In the genomic region with DNA sequence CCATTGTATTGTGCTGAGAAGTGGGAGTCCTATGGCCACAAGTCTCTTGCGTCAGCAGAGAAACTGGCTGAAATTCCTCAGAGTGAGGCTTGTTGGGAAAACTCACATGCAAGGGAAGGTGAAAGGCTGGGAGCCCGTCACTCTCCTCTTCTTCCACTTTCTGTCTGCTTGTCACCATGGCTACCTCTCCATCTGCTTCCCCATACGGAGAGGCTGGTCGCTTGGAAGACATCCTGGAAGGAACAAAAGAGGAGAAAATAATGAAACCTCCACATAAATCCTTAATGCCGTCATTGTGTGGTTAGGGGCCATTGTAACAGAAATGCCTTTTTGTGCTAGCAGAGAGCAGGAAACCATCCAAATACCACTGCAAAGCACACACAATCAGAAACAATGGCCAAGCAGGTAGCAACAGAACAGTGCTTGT, we compare ENCODE assay signal across 12 cellular contexts. TPM values are rescaled to one million over a fixed set of nuclear protein-coding genes. Genes with fewer than 3 reads are reported as not detected.
A peak's percentile ranks its signal among the peaks of the same experiment; 100 is the strongest.
DNase-seq lines count a peak whose midpoint lies in the region; ATAC-seq, FAIRE-seq and TF ChIP-seq lines count a peak whose summit lies in the region.
"Had no signal": no experiment of that assay in that cellular context is flagged by ENCODE, and none has a peak within 500 bp of the region (broad histone marks: within the 10 kb centered on the region; RNA-seq: fewer than 3 reads in every experiment).

No MANE protein-coding gene starts in this region.

- peak overlapping the region; percentile 73 for H3K4me2 ChIP-seq in astrocyte (ENCODE audit: low read length)

- no peak for TF ChIP-seq CTCF in astrocyte (IDR thresholded peaks at IDR 0.05; ENCODE audit: insufficient read depth, low read depth, low read length)
- no peak for TF ChIP-seq CTCF in pancreas (IDR thresholded peaks at IDR 0.05)
- no peak for TF ChIP-seq CTCF in tibial artery (IDR thresholded peaks at IDR 0.05)
- no peak for TF ChIP-seq CTCF in upper lobe of right lung (IDR thresholded peaks at IDR 0.05)

- ATAC-seq in pancreas (no peak), upper lobe of right lung (no peak)

- peak overlapping the region; percentile 38 for H3K9ac ChIP-seq in astrocyte (ENCODE audit: low read length)

- H3K4me3 Mint-ChIP-seq in astrocyte (ENCODE audit: unreplicated experiment): peak overlapping the region; percentile 43

- peak overlapping the region; percentile 48 for H2AFZ ChIP-seq in astrocyte (ENCODE audit: low read depth, low read length)

- H3K79me2 ChIP-seq in astrocyte (ENCODE audit: insufficient read depth, low read length): no peaks in the 10 kb centered on the region

- H3K27me3 ChIP-seq in astrocyte (ENCODE audit: insufficient read depth, low read length) (no peaks in the 10 kb centered on the region), pancreas (no peaks in the 10 kb centered on the region), tibial artery (no peaks in the 10 kb centered on the region), upper lobe of right lung (no peaks in the 10 kb centered on the region)
- H3K27me3 ChIP-seq: SJSA1 had no signal

- peak overlapping the region; percentile 24 for H3K4me3 ChIP-seq in astrocyte (ENCODE audit: insufficient read depth, low read depth, low read length)
- H3K4me3 ChIP-seq in pancreas: no peak overlapping the region
- no peak overlapping the region for H3K4me3 ChIP-seq in tibial artery
- no peak overlapping the region for H3K4me3 ChIP-seq in upper lobe of right lung
- H3K4me3 ChIP-seq: SJSA1 had no signal

- DNase-seq in Daoy (ENCODE audit: low read depth) (peak; percentile 10), NCI-H2029 treated with DMSO at 0.1 percent for 48 hours (lab: John Stamatoyannopoulos, UW) (peak; percentile 76), astrocyte (ENCODE audit: low read depth) (peak; percentile 89), inferior parietal cortex (ENCODE audit: extremely low spot score) (peak; percentile 29), pancreas (no peak), kidney glomerular epithelial cell (lab: John Stamatoyannopoulos, UW) (no peak), tibial artery (no peak), upper lobe of right lung (no peak)
- DNase-seq: activated CD4-positive, CD25-positive, alpha-beta regulatory T cell; NCI-H1048 had no signal

- H3K27me3 Mint-ChIP-seq in astrocyte (ENCODE audit: low read depth, unreplicated experiment): no peaks in the 10 kb centered on the region

- no peaks in the 10 kb centered on the region for H3K9me3 ChIP-seq in astrocyte (ENCODE audit: insufficient read depth, low read depth, low read length)
- H3K9me3 ChIP-seq in pancreas: no peaks in the 10 kb centered on the region
- H3K9me3 ChIP-seq in tibial artery: no peaks in the 10 kb centered on the region
- H3K9me3 ChIP-seq in upper lobe of right lung: no peaks in the 10 kb centered on the region
- H3K9me3 ChIP-seq: SJSA1 had no signal

- H3K4me1 Mint-ChIP-seq in astrocyte (ENCODE audit: low read depth, unreplicated experiment): peaks cover 26% of the 10 kb centered on the region

- no peak for FAIRE-seq in astrocyte (lab: Jason Lieb, UNC)
- no peak for FAIRE-seq in pancreas (lab: Jason Lieb, UNC)

- 62 to 72% methylated on average over 5 of the region's 5 CpGs for WGBS in pancreas, 2 donors

- H3K27ac Mint-ChIP-seq in astrocyte (ENCODE audit: unreplicated experiment): peak overlapping the region; percentile 99
- H3K27ac Mint-ChIP-seq: activated T-helper 2 cell treated with anti-CD3 and anti-CD28 coated beads, Interferon-gamma antibody, Interleukin-2, Interleukin-4, amounts not matched to agents 10 μg/mL and 5 μg/mL and 100 μg/mL, durations not matched to agents 14 hours and 24 hours and 36 hours had no signal

- no peaks in the 10 kb centered on the region for H3K9me3 Mint-ChIP-seq in astrocyte (ENCODE audit: unreplicated experiment)
- H3K9me3 Mint-ChIP-seq: activated T-helper 2 cell treated with anti-CD3 and anti-CD28 coated beads, Interferon-gamma antibody, Interleukin-2, Interleukin-4, amounts not matched to agents 10 μg/mL and 5 μg/mL and 100 μg/mL, durations not matched to agents 14 hours and 24 hours and 36 hours had no signal

- H3K4me1 ChIP-seq in astrocyte (ENCODE audit: insufficient read depth, low read length): peaks cover 7% of the 10 kb centered on the region
- H3K4me1 ChIP-seq in pancreas: no peaks in the 10 kb centered on the region
- H3K4me1 ChIP-seq in tibial artery: no peaks in the 10 kb centered on the region
- H3K4me1 ChIP-seq in upper lobe of right lung: no peaks in the 10 kb centered on the region
- H3K4me1 ChIP-seq: SJSA1 had no signal

- H3K36me3 Mint-ChIP-seq in astrocyte (ENCODE audit: low read depth, unreplicated experiment): peaks cover 6% of the 10 kb centered on the region

- H3K27ac ChIP-seq in astrocyte (ENCODE audit: low read depth, low read length): peak overlapping the region; percentile 76
- H3K27ac ChIP-seq in pancreas: no peak overlapping the region
- H3K27ac ChIP-seq in tibial artery: no peak overlapping the region
- H3K27ac ChIP-seq in upper lobe of right lung: no peak overlapping the region
- H3K27ac ChIP-seq: SJSA1 had no signal

- no peaks in the 10 kb centered on the region for H4K20me1 ChIP-seq in astrocyte (ENCODE audit: insufficient read depth, low read length)

- no peaks in the 10 kb centered on the region for H3K36me3 ChIP-seq in astrocyte (ENCODE audit: insufficient read depth, low read length)
- H3K36me3 ChIP-seq in pancreas: no peaks in the 10 kb centered on the region
- H3K36me3 ChIP-seq in tibial artery: peaks cover 14 to 25% (median 20%) of the 10 kb centered on the region in 3 donors
- H3K36me3 ChIP-seq in upper lobe of right lung: no peaks in the 10 kb centered on the region
- H3K36me3 ChIP-seq: SJSA1 had no signal

- intact Hi-C loops in pancreas (cut with DNase I): no loop called here
- intact Hi-C loops in tibial artery (cut with DNase I; ENCODE audit: low total_unique reads): no loop called here
- intact Hi-C loops in upper lobe of right lung (cut with DNase I): no loop called here

RNA-seq across cellular contexts. Expression of a gene that starts 53.7 kb away (rescaled TPM):
- total RNA-seq in Daoy (2014; rRNA removed; shearing (Covaris generic)): 1.0 and 2.0 TPM in 2 replicates
- total RNA-seq in astrocyte (13.7 and 14.1 TPM in 2 replicates), pancreas (1 to 10 TPM in 5 of 6 donors, under 1 TPM in 1; 0.47 to 2.5 (median 1.6) TPM), upper lobe of right lung (20.1 TPM)
- polyA plus RNA-seq in pancreas: 1 to 10 TPM in 1 of 2 donors, under 1 TPM in 1; 0.76 to 2.0 TPM

Comparison
In these comparisons a context has a peak if more than half of its experiments do, and no peak if none do; other contexts are left out.
1. DNase-seq: peak in Daoy (single experiment), NCI-H2029 treated with DMSO at 0.1 percent for 48 hours (single experiment), astrocyte (single experiment) and inferior parietal cortex (single experiment); none in pancreas (0 of 6), kidney glomerular epithelial cell (single experiment), tibial artery (0 of 2) and upper lobe of right lung (single experiment).